In genomic region chr2:68169308-68169707, GRCh38 we compare ENCODE assay signal across 21 cellular contexts. TPM values are rescaled to one million over a fixed set of nuclear protein-coding genes. Genes with fewer than 3 reads are reported as not detected.
DNase-seq lines count a peak whose midpoint lies in the region; ATAC-seq and TF ChIP-seq lines count a peak whose summit lies in the region.
"Had no signal": no experiment of that assay in that cellular context is flagged by ENCODE, and none has a peak within 500 bp of the region (broad histone marks: within the 10 kb centered on the region; RNA-seq: fewer than 3 reads in every experiment).

No MANE protein-coding gene starts in this region.

- POLR2A ChIA-PET in OCI-LY7 (lab: Charles Lee) = interaction anchor here (0.6 to 1.6 kb wide), 5 partner anchors 9 to 757 kb away, joined by 3 to 7 read pairs (median 3); no protein-coding TSS in a partner anchor

- CTCF ChIA-PET in OCI-LY7 (lab: Charles Lee; ENCODE audit: unreplicated experiment) = no interaction called here

- DNase-seq in DND-41 (no peak), OCI-LY7 (ENCODE audit: low spot score) (peak; percentile 20), epithelial cell of esophagus (ENCODE audit: low read depth) (no peak), COR-L47 (lab: John Stamatoyannopoulos, UW) (no peak), vagina (ENCODE audit: extremely low spot score in 2 of 2) (no peak), NCI-H446 treated with DMSO at 0.1 percent for 48 hours (lab: John Stamatoyannopoulos, UW) (no peak)
- DNase-seq: activated CD4-positive, alpha-beta T cell treated with anti-CD3 and anti-CD28 coated beads for 1 hour; AML-193; brain microvascular endothelial cell; Kasumi-1; kidney; mammary epithelial cell; natural killer cell; NCI-H1417 treated with DMSO at 0.1 percent for 48 hours; NCI-H2171; PC-9; stomach; upper lobe of left lung had no signal

- no TSS peak for BruUV-seq in OCI-LY7 (replicated peaks; lab: Mats Ljungman, UMichigan)

- H3K9me2 ChIP-seq in OCI-LY7 (ENCODE audit: insufficient read depth, low read length) = no peaks in the 10 kb centered on the region

- H3K36me3 ChIP-seq in DND-41 (ENCODE audit: insufficient read depth, low read length) (peaks cover 64% of the 10 kb centered on the region; the same call in 1 of the 2 replicates), OCI-LY7 (ENCODE audit: insufficient read depth, low read length) (peaks cover 91% of the 10 kb centered on the region), vagina (peaks cover 0 to 19% of the 10 kb centered on the region in 2 donors)

- H2AFZ ChIP-seq in DND-41 (ENCODE audit: low read depth, low read length) = no peak overlapping the region
- no peak overlapping the region for H2AFZ ChIP-seq in OCI-LY7 (ENCODE audit: low read length)
- H2AFZ ChIP-seq: parathyroid adenoma, PC-9 had no signal

- H3K4me1 ChIP-seq in DND-41 (ENCODE audit: insufficient read depth, low read length) (no peaks in the 10 kb centered on the region), OCI-LY7 (ENCODE audit: insufficient read depth, low read length, poor library complexity, severe bottlenecking) (peaks cover 7% of the 10 kb centered on the region), vagina (no peaks in the 10 kb centered on the region)
- H3K4me1 ChIP-seq: parathyroid adenoma, stomach, upper lobe of left lung had no signal

- peaks cover 17% of the 10 kb centered on the region for H3K79me2 ChIP-seq in DND-41 (ENCODE audit: insufficient read depth, low read length)
- no peaks in the 10 kb centered on the region for H3K79me2 ChIP-seq in OCI-LY7 (ENCODE audit: insufficient read depth, low read depth, low read length)
- H3K79me2 ChIP-seq: parathyroid adenoma had no signal

- H3K27ac ChIP-seq in DND-41 (ENCODE audit: low read length) = no peak overlapping the region
- no peak overlapping the region for H3K27ac ChIP-seq in OCI-LY7 (ENCODE audit: low read depth, low read length, poor library complexity, severe bottlenecking)
- no peak overlapping the region for H3K27ac ChIP-seq in vagina
- H3K27ac ChIP-seq: brain microvascular endothelial cell, parathyroid adenoma, PC-9, stomach, upper lobe of left lung had no signal

- H4K20me1 ChIP-seq in DND-41 (ENCODE audit: insufficient read depth, low read length) = peaks cover 9% of the 10 kb centered on the region
- H4K20me1 ChIP-seq in OCI-LY7 (ENCODE audit: insufficient read depth, low read length) = no peaks in the 10 kb centered on the region

- intact Hi-C loops in OCI-LY7 (cut with micrococcal nuclease; ENCODE audit: unreplicated experiment) = no loop called here
- intact Hi-C loops in vagina (cut with DNase I) = no loop called here

- no peak overlapping the region for H3K4me3 ChIP-seq in DND-41 (ENCODE audit: low read depth in 1 of 2, low read length in 2 of 2)
- H3K4me3 ChIP-seq in OCI-LY7 (ENCODE audit: low read depth, low read length, poor library complexity, severe bottlenecking) = no peak overlapping the region
- no peak overlapping the region for H3K4me3 ChIP-seq in epithelial cell of esophagus (ENCODE audit: low read length)
- H3K4me3 ChIP-seq in vagina = no peak overlapping the region
- H3K4me3 ChIP-seq: PC-9, stomach, upper lobe of left lung had no signal

- TF ChIP-seq POLR2A in vagina (IDR thresholded peaks at IDR 0.05) = no peak

- H3K27me3 ChIP-seq in DND-41 (ENCODE audit: insufficient read depth, low read length, poor library complexity) (no peaks in the 10 kb centered on the region), vagina (no peaks in the 10 kb centered on the region)
- H3K27me3 ChIP-seq: brain microvascular endothelial cell, stomach, upper lobe of left lung had no signal

- ATAC-seq in DND-41 (ENCODE audit: insufficient read depth, low read depth) (peak; percentile 62), GM21447 (IDR thresholded peaks at IDR 0.05; ENCODE audit: unreplicated experiment) (no peak)
- ATAC-seq: natural killer cell had no signal

- TF ChIP-seq CTCF in DND-41 (IDR thresholded peaks at IDR 0.05; ENCODE audit: borderline replicate concordance, extremely low read depth, low read length, poor library complexity, severe bottlenecking) (peak; percentile 15), GM12873 (IDR thresholded peaks at IDR 0.05; ENCODE audit: insufficient read depth, low read depth, low read length, missing control alignments) (peak; percentile 30), OCI-LY7 (conservative IDR thresholded peaks at IDR 0.05; ENCODE audit: low read length) (no peak; the same call in 1 of the 2 replicates), epithelial cell of esophagus (IDR thresholded peaks at IDR 0.05; ENCODE audit: insufficient read depth, low read depth, low read length, missing control alignments) (peak; percentile 13), vagina (IDR thresholded peaks at IDR 0.05) (no peak)

- H3K9me3 ChIP-seq in DND-41 (ENCODE audit: insufficient read depth, low read length, severe bottlenecking) = no peaks in the 10 kb centered on the region
- no peaks in the 10 kb centered on the region for H3K9me3 ChIP-seq in OCI-LY7 (ENCODE audit: low read length)
- no peaks in the 10 kb centered on the region for H3K9me3 ChIP-seq in vagina
- H3K9me3 ChIP-seq: stomach, upper lobe of left lung had no signal

- H3K9ac ChIP-seq in DND-41 (ENCODE audit: low read depth, low read length) = no peak overlapping the region
- H3K9ac ChIP-seq: parathyroid adenoma had no signal

- H3K4me2 ChIP-seq in DND-41 (ENCODE audit: insufficient read depth, low read length) = no peak overlapping the region
- no peak overlapping the region for H3K4me2 ChIP-seq in OCI-LY7 (ENCODE audit: low read length)
- H3K4me2 ChIP-seq: PC-9 had no signal

RNA-seq across cellular contexts. Expression of gene PNO1, which starts 11.6 kb away (rescaled TPM):
- 18.6 and 26.3 TPM in 2 replicates for total RNA-seq in OCI-LY7 (2014; rRNA removed; shearing (Covaris generic))
- 16.3 and 22.5 TPM in 2 replicates for total RNA-seq in OCI-LY7 (2022)
- total RNA-seq in vagina = 9.3 TPM

Comparison
In these comparisons a context has a peak if more than half of its experiments do, and no peak if none do; other contexts are left out.
1. CTCF ChIP-seq: peak in DND-41 (single experiment), GM12873 (single experiment) and epithelial cell of esophagus (single experiment); none in OCI-LY7 (single experiment) and vagina (0 of 3).